Comparison of ENCODE assay signal across 1 cellular context in genomic region chr16:67415872-67416793, GRCh38.
A peak's percentile ranks its signal among the peaks of the same experiment; 100 is the strongest.
TF ChIP-seq lines count a peak whose summit lies in the region.

ZDHHC1 (minus strand) TSS chr16:67416477; CDS start chr16:67407775, 8,702 bp downstream.

TF ChIP-seq in HepG2, 621 proteins besides CTCF, POLR2A, EP300 and RAD21 (continued from another document and continues in another):
- TF ChIP-seq AGO1 (IDR thresholded peaks at IDR 0.05; ENCODE audit: low read depth, low read length, poor library complexity, severe bottlenecking) (peak; percentile 78), ZNF724P (CRISPR knock-in tag; IDR thresholded peaks at IDR 0.05; ENCODE audit: borderline replicate concordance) (peak; percentile 46; the same call in 1 of the 2 replicates), HHEX (CRISPR knock-in tag; IDR thresholded peaks at IDR 0.05) (no peak), HINFP (CRISPR knock-in tag; IDR thresholded peaks at IDR 0.05; ENCODE audit: low read depth) (0 out of 2 replicates have a peak, but pooled peaks have one; percentile 27), ZBTB49 (CRISPR knock-in tag; IDR thresholded peaks at IDR 0.05; ENCODE audit: borderline replicate concordance) (no peak), JUNB (CRISPR knock-in tag; IDR thresholded peaks at IDR 0.05; ENCODE audit: borderline replicate concordance) (no peak), NFE2L1 (CRISPR knock-in tag; IDR thresholded peaks at IDR 0.05; ENCODE audit: borderline replicate concordance) (0 out of 2 replicates have a peak, but pooled peaks have one; percentile 61), ZFP36L1 (CRISPR knock-in tag; IDR thresholded peaks at IDR 0.05) (no peak), TFDP1 (CRISPR knock-in tag; IDR thresholded peaks at IDR 0.05; ENCODE audit: borderline replicate concordance) (no peak), FOXC1 (CRISPR knock-in tag; IDR thresholded peaks at IDR 0.05; ENCODE audit: borderline replicate concordance) (no peak), RBM39 (IDR thresholded peaks at IDR 0.05; ENCODE audit: low read depth, low read length, poor library complexity, severe bottlenecking) (peak; percentile 64), YEATS2 (CRISPR knock-in tag; IDR thresholded peaks at IDR 0.05; ENCODE audit: borderline replicate concordance) (0 out of 2 replicates have a peak, but pooled peaks have one; percentile 45), SMC3 (IDR thresholded peaks at IDR 0.05; ENCODE audit: low read length) (no peak), E2F2 (CRISPR knock-in tag; IDR thresholded peaks at IDR 0.05; ENCODE audit: borderline replicate concordance) (peak; percentile 71; the same call in 1 of the 2 replicates), POGK (CRISPR knock-in tag; conservative IDR thresholded peaks at IDR 0.05) (peak; percentile 56; the same call in 1 of the 2 replicates), ZNF710 (CRISPR knock-in tag; IDR thresholded peaks at IDR 0.05; ENCODE audit: borderline replicate concordance) (peak; percentile 16; the same call in 1 of the 2 replicates), ZUFSP (CRISPR knock-in tag; IDR thresholded peaks at IDR 0.05; ENCODE audit: borderline replicate concordance) (no peak), ZNF337 (CRISPR knock-in tag; IDR thresholded peaks at IDR 0.05; ENCODE audit: borderline replicate concordance, low read depth) (no peak), NR1H2 (CRISPR knock-in tag; IDR thresholded peaks at IDR 0.05; ENCODE audit: borderline replicate concordance, low read depth) (0 out of 2 replicates have a peak, but pooled peaks have one; percentile 40), TRIM24 (CRISPR knock-in tag; IDR thresholded peaks at IDR 0.05) (no peak), MLLT10 (CRISPR knock-in tag; IDR thresholded peaks at IDR 0.05) (no peak), ZNF205 (CRISPR knock-in tag; IDR thresholded peaks at IDR 0.05) (peak; percentile 20; the same call in 1 of the 2 replicates), FOXP4 (CRISPR knock-in tag; IDR thresholded peaks at IDR 0.05) (0 out of 2 replicates have a peak, but pooled peaks have one; percentile 15), ZNF737 (CRISPR knock-in tag; IDR thresholded peaks at IDR 0.05; ENCODE audit: borderline replicate concordance) (no peak), TGIF2 (CRISPR knock-in tag; IDR thresholded peaks at IDR 0.05) (peak; percentile 16; the same call in 1 of the 2 replicates), ELF4 (CRISPR knock-in tag; IDR thresholded peaks at IDR 0.05; ENCODE audit: borderline replicate concordance) (no peak; the same call in 1 of the 2 replicates), ZNF510 (CRISPR knock-in tag; IDR thresholded peaks at IDR 0.05; ENCODE audit: low read depth) (peak; percentile 79; the same call in 1 of the 2 replicates), DNMT1 (CRISPR knock-in tag; IDR thresholded peaks at IDR 0.05) (peak; percentile 73; the same call in 1 of the 2 replicates), SKI (IDR thresholded peaks at IDR 0.05; ENCODE audit: partially characterized antibody) (peak; percentile 41), ATF6 (CRISPR knock-in tag; conservative IDR thresholded peaks at IDR 0.05) (no peak), ZKSCAN8 (CRISPR knock-in tag; IDR thresholded peaks at IDR 0.05; ENCODE audit: borderline replicate concordance) (no peak), KLF16 (CRISPR knock-in tag; IDR thresholded peaks at IDR 0.05) (no peak), ZFP90 (CRISPR knock-in tag; IDR thresholded peaks at IDR 0.05; ENCODE audit: borderline replicate concordance) (no peak), HOXD1 (CRISPR knock-in tag; IDR thresholded peaks at IDR 0.05) (peak; percentile 84), PREB (CRISPR knock-in tag; IDR thresholded peaks at IDR 0.05) (0 out of 2 replicates have a peak, but pooled peaks have one; percentile 59), ZNF260 (CRISPR knock-in tag; IDR thresholded peaks at IDR 0.05; ENCODE audit: borderline replicate concordance, low read depth) (no peak), ZNF10 (CRISPR knock-in tag; IDR thresholded peaks at IDR 0.05; ENCODE audit: borderline replicate concordance, low read depth) (no peak), TARDBP (CRISPR knock-in tag; IDR thresholded peaks at IDR 0.05) (peak; percentile 70; the same call in 1 of the 2 replicates), ZMYM3 (CRISPR knock-in tag; IDR thresholded peaks at IDR 0.05) (no peak)
